In the genomic region with DNA sequence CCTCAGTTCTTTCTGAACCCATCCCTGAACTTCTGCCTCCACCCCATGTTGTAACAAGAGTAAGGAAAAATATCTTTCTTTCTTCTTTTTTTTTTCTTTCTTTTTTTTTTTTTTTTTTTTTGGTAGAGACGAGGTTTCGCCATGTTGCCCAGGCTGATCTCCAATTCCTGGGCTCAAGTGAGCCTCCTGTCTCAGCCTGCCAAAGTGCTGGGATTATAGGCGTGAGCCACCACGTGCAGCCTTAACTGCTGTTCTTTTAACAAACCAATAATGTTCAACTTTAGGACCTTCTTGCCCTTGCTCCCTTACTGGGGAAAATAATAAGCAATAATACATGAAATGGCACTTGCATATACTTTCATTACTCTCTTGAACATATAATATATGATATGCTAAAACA, we compare ENCODE assay signal across 13 cellular contexts. TPM values are rescaled to one million over a fixed set of nuclear protein-coding genes. Genes with fewer than 3 reads are reported as not detected.
DNase-seq lines count a peak whose midpoint lies in the region; ATAC-seq and TF ChIP-seq lines count a peak whose summit lies in the region.
"Had no signal": no experiment of that assay in that cellular context is flagged by ENCODE, and none has a peak within 500 bp of the region (broad histone marks: within the 10 kb centered on the region; RNA-seq: fewer than 3 reads in every experiment).

No MANE protein-coding gene starts in this region.

- peaks cover 91 to 97% (median 91%) of the 10 kb centered on the region in 3 donors for H3K4me1 Mint-ChIP-seq in T-cell
- H3K4me1 Mint-ChIP-seq in natural killer cell: peaks cover 54 to 61% of the 10 kb centered on the region in 2 donors

- H3K36me3 ChIP-seq in H7 (replicated peaks; ENCODE audit: control insufficient read depth, insufficient read depth, low read length): no peaks in the 10 kb centered on the region

- H3K27me3 Mint-ChIP-seq in T-cell: no peaks in the 10 kb centered on the region
- no peaks in the 10 kb centered on the region for H3K27me3 Mint-ChIP-seq in natural killer cell (ENCODE audit: low read depth in 2 of 2)

- CTCF ChIA-PET in T-cell (lab: Charles Lee): interaction anchor here (0.6 to 2.3 kb wide), 7 partner anchors 11 to 149 kb away, joined by 3 to 11 read pairs (median 6); no protein-coding TSS in a partner anchor

- intact Hi-C loops in natural killer cell (cut with micrococcal nuclease): no loop called here
- intact Hi-C loops in lower leg skin (cut with DNase I; ENCODE audit: low total_unique reads): no loop called here

- TF ChIP-seq POLR2A in lower leg skin (IDR thresholded peaks at IDR 0.05): no peak

- POLR2A ChIA-PET in T-cell (lab: Charles Lee): interaction anchor here (0.5 to 1.7 kb wide), 5 partner anchors 11 to 148 kb away, joined by 3 to 22 read pairs (median 8); no protein-coding TSS in a partner anchor

- in situ Hi-C loops in GM13977 (cut with MboI; ENCODE audit: low pct_unique_long_range_greater_than_20kb, low sequenced_read_pairs, unreplicated experiment): loop anchor here (25.0 kb wide), 1 partner anchor 100 kb away; no protein-coding TSS in a partner anchor

- peak overlapping the region; percentile 2 to 20 (median 10) for H3K4me3 Mint-ChIP-seq in T-cell
- H3K4me3 Mint-ChIP-seq in natural killer cell: no peak overlapping the region
- H3K4me3 Mint-ChIP-seq: mesothelial cell of epicardium had no signal

- peak; percentile 69 for DNase-seq in DMS79 treated with DMSO at 0.1 percent for 48 hours (lab: John Stamatoyannopoulos, UW)
- DNase-seq in DMS79 (lab: John Stamatoyannopoulos, UW): no peak
- DNase-seq in T-cell: no peak
- DNase-seq in natural killer cell: no peak
- no peak for DNase-seq in lower leg skin (ENCODE audit: low spot score in 2 of 2)
- DNase-seq in GM13977 (ENCODE audit: low spot score): no peak
- no peak for DNase-seq in H7
- DNase-seq: DMS153, NCI-H345 had no signal

- H3K36me3 Mint-ChIP-seq in T-cell: peaks cover 34% of the 10 kb centered on the region
- no peaks in the 10 kb centered on the region for H3K36me3 Mint-ChIP-seq in natural killer cell

- ATAC-seq in GM19035 (IDR thresholded peaks at IDR 0.05; ENCODE audit: unreplicated experiment): peak; percentile 5
- ATAC-seq in T-cell (replicated peaks in 1 of 4): no peak
- ATAC-seq in natural killer cell: no peak

- H3K9me3 Mint-ChIP-seq in T-cell (no peaks in the 10 kb centered on the region), natural killer cell (no peaks in the 10 kb centered on the region)
- H3K9me3 Mint-ChIP-seq: mesothelial cell of epicardium had no signal

- WGBS in lower leg skin, 2 donors: 32 to 53% methylated on average over 4 of the region's 4 CpGs

- H3K27me3 ChIP-seq in H7 (ENCODE audit: control insufficient read depth, insufficient read depth, low read length): no peaks in the 10 kb centered on the region

- TF ChIP-seq CTCF in natural killer cell (IDR thresholded peaks at IDR 0.05) (no peak), lower leg skin (IDR thresholded peaks at IDR 0.05) (no peak), GM13977 (IDR thresholded peaks at IDR 0.05; ENCODE audit: extremely low read depth, insufficient read depth, missing control alignments) (no peak)

- H3K4me3 ChIP-seq in lower leg skin (ENCODE audit: low read depth, poor library complexity, severe bottlenecking) (no peak overlapping the region), H7 (ENCODE audit: insufficient read depth, low read depth, low read length) (no peak overlapping the region)

- peak overlapping the region; percentile 89 for H3K27ac Mint-ChIP-seq in T-cell
- H3K27ac Mint-ChIP-seq in natural killer cell: peak overlapping the region; percentile 83 to 87

RNA-seq across cellular contexts. Expression of gene GPR183, which starts 19.7 kb away (rescaled TPM):
- total RNA-seq in T-cell (100 to 1,000 TPM in 3 of 5 donors, 10 to 100 TPM in 2; 69.9 to 152 (median 100) TPM), natural killer cell (10 to 100 TPM; 20.0 to 47.0 (median 41.1) TPM), lower leg skin (10 to 100 TPM in 2 of 4 donors, 1 to 10 TPM in 2; 2.3 to 13.7 (median 9.1) TPM)
- not detected in 2 replicates for total RNA-seq in H7 (2014; rRNA removed; shearing (Covaris generic))
- total RNA-seq: A172, HT-29 had no signal

RNA-seq across cellular contexts. Expression of gene GPR18, which starts 29.4 kb away (rescaled TPM):
- total RNA-seq in T-cell (10 to 100 TPM; 15.2 to 26.7 (median 16.7) TPM), natural killer cell (10 to 100 TPM; 11.4 to 41.7 (median 25.5) TPM), lower leg skin (not detected)
- total RNA-seq in H7 (2014; rRNA removed; shearing (Covaris generic)): 0.10 TPM in 1 of 2 replicates, not detected in the other
- total RNA-seq: A172, HT-29, mesothelial cell of epicardium had no signal

Comparison
In these comparisons a context has a peak if more than half of its experiments do, and no peak if none do; other contexts are left out.
1. RNA of gene GPR18, which starts 29.4 kb away (total RNA-seq): 11.4 to 41.7 TPM in natural killer cell and 15.2 to 26.7 TPM in T-cell; 0.10 TPM in H7 and not detected in lower leg skin; every median in the first group is over 10 times any median in the second.